Comparison of ENCODE assay signal across 8 cellular contexts in the genomic region with DNA sequence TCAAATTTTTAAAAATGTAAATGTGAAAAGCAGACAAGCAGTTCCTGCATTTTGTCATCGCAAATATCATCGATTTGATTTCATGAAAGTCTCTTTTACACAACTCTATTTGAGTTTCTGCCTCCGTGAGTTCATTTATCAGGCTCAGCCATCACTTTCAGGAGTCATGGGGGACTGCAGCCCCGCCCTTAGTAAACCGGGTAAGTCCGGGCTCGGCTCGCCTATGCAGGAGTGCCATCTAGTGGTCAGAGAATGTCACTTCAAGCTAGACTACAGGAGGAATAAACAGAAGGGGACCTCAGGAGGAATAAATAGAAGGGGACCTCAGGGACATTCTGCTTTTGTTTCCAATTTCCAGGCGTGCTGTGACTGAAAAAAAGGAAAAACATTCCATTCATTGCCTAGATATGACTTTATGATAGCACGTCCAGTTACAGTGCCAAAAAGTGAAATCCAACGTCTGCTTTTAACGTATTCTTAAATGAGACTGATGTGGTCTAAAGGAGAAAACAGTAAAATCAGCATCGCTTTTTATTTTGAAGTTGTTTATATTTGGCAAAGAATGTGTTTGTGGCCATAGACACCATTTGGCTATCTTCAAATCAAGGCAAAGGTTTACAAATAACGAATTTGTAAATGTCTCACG.
A peak's percentile ranks its signal among the peaks of the same experiment; 100 is the strongest.
DNase-seq lines count a peak whose midpoint lies in the region; ATAC-seq and TF ChIP-seq lines count a peak whose summit lies in the region.

No MANE protein-coding gene starts in this region.

- H3K36me3 ChIP-seq in RWPE2 (ENCODE audit: low read depth) (no peaks in the 10 kb centered on the region), suprapubic skin (no peaks in the 10 kb centered on the region)

- TF ChIP-seq CTCF in RWPE2 (IDR thresholded peaks at IDR 0.05; ENCODE audit: poor library complexity, severe bottlenecking) (peak; percentile 96), foreskin keratinocyte (conservative IDR thresholded peaks at IDR 0.05) (peak; percentile 93), suprapubic skin (IDR thresholded peaks at IDR 0.05) (peak; percentile 52 to 84)

- 20% methylated on average over 15 of the region's 15 CpGs for WGBS in suprapubic skin

- ATAC-seq in GM21786 (IDR thresholded peaks at IDR 0.05; ENCODE audit: unreplicated experiment), result peak; percentile 98
- peak; percentile 90 for ATAC-seq in RWPE2 (ENCODE audit: low read depth)
- peak; percentile 96 for ATAC-seq in foreskin keratinocyte

- H3K9me3 ChIP-seq in RWPE2 (ENCODE audit: severe bottlenecking), result no peaks in the 10 kb centered on the region
- H3K9me3 ChIP-seq in suprapubic skin, result no peaks in the 10 kb centered on the region

- no peak overlapping the region for H3K27ac ChIP-seq in RWPE2 (ENCODE audit: poor library complexity, severe bottlenecking)
- no peak overlapping the region for H3K27ac ChIP-seq in foreskin keratinocyte
- H3K27ac ChIP-seq in suprapubic skin, result no peak overlapping the region

- DNase-seq in EH (ENCODE audit: low read depth) (peak; percentile 81), Kasumi-1 (lab: John Stamatoyannopoulos, UW) (peak; percentile 83 to 87), RWPE2 (ENCODE audit: low spot score) (no peak), foreskin keratinocyte (peak in 1 of 2 donors; percentile 60), nucleus accumbens (lab: John Stamatoyannopoulos, UW) (peak in 52 of 56 donors; percentile 12 to 86 (median 62)), suprapubic skin (ENCODE audit: low spot score in 2 of 2) (peak; percentile 71 to 81)
- peak; percentile 25 for DNase-seq in activated effector memory CD4-positive, alpha-beta T cell treated with Interleukin-2 at 50 U/mL for 16 hours

- peak overlapping the region; percentile 8 for H3K4me3 ChIP-seq in RWPE2 (ENCODE audit: severe bottlenecking)
- H3K4me3 ChIP-seq in suprapubic skin, result peak overlapping the region; percentile 9

- no peak for TF ChIP-seq EP300 in suprapubic skin (IDR thresholded peaks at IDR 0.05)

- no peak for TF ChIP-seq POLR2A in suprapubic skin (IDR thresholded peaks at IDR 0.05)

- no peaks in the 10 kb centered on the region for H3K4me1 ChIP-seq in RWPE2 (ENCODE audit: insufficient read depth, poor library complexity, severe bottlenecking)
- no peaks in the 10 kb centered on the region for H3K4me1 ChIP-seq in foreskin keratinocyte
- H3K4me1 ChIP-seq in suprapubic skin, result peaks cover 6% of the 10 kb centered on the region

- H3K27me3 ChIP-seq in RWPE2 (ENCODE audit: insufficient read depth, poor library complexity, severe bottlenecking) (no peaks in the 10 kb centered on the region), foreskin keratinocyte (no peaks in the 10 kb centered on the region), suprapubic skin (no peaks in the 10 kb centered on the region)
